ENCODE assay signal across 8 cellular contexts in genomic region chr11:74311352-74311926, GRCh38. TPM values are rescaled to one million over a fixed set of nuclear protein-coding genes. Genes with fewer than 3 reads are reported as not detected.
DNase-seq lines count a peak whose midpoint lies in the region; ATAC-seq, FAIRE-seq and TF ChIP-seq lines count a peak whose summit lies in the region.

TSS of gene P4HA3 (minus strand) at chr11:74311640. CDS start at chr11:74311611, 29 bp downstream.

- no peak for TF ChIP-seq EP300 in transverse colon (IDR thresholded peaks at IDR 0.05; ENCODE audit: low read depth)

- H3K4me3 Mint-ChIP-seq in activated T-helper 1 cell treated with anti-CD3 and anti-CD28 coated beads, Interleukin-12 subunit alpha, Interleukin-12 subunit beta, Interleukin-2, Interleukin-4 antibody, amounts not matched to agents 30 ng/mL and 10 ng/mL and 1 ng/mL, durations not matched to agents 14 hours and 24 hours and 36 hours, result peak within 1 kb of the TSS; percentile 63
- H3K4me3 Mint-ChIP-seq in osteocyte (ENCODE audit: unreplicated experiment), result peak within 1 kb of the TSS; percentile 70

- no peaks in the 10 kb centered on the region for H3K36me3 Mint-ChIP-seq in activated T-helper 1 cell treated with anti-CD3 and anti-CD28 coated beads, Interleukin-12 subunit alpha, Interleukin-12 subunit beta, Interleukin-2, Interleukin-4 antibody, amounts not matched to agents 30 ng/mL and 10 ng/mL and 1 ng/mL, durations not matched to agents 14 hours and 24 hours and 36 hours (ENCODE audit: low read depth)
- H3K36me3 Mint-ChIP-seq in osteocyte (ENCODE audit: unreplicated experiment), result no peaks in the 10 kb centered on the region

- peaks cover 20% of the 10 kb centered on the region for H3K27me3 Mint-ChIP-seq in activated T-helper 1 cell treated with anti-CD3 and anti-CD28 coated beads, Interleukin-12 subunit alpha, Interleukin-12 subunit beta, Interleukin-2, Interleukin-4 antibody, amounts not matched to agents 30 ng/mL and 10 ng/mL and 1 ng/mL, durations not matched to agents 14 hours and 24 hours and 36 hours (ENCODE audit: insufficient read depth)
- H3K27me3 Mint-ChIP-seq in osteocyte (ENCODE audit: unreplicated experiment), result no peaks in the 10 kb centered on the region

- TF ChIP-seq CTCF in GM10266 (IDR thresholded peaks at IDR 0.05; ENCODE audit: control insufficient read depth, insufficient read depth, low read depth, missing control alignments) (no peak), osteocyte (IDR thresholded peaks at IDR 0.05) (peak; percentile 38), transverse colon (IDR thresholded peaks at IDR 0.05) (peak in 1 of 5 experiments; percentile 10)

- in situ Hi-C loops in transverse colon (cut with MboI; ENCODE audit: low pct_ligation_motif_present in 1 of 4, low pct_unique_long_range_greater_than_20kb in 1 of 4, low sequenced_read_pairs in 3 of 4), result no loop called here

- H3K27ac ChIP-seq in transverse colon, result peak within 1 kb of the TSS in 1 of 4 donors; percentile 9

- H3K4me1 Mint-ChIP-seq in activated T-helper 1 cell treated with anti-CD3 and anti-CD28 coated beads, Interleukin-12 subunit alpha, Interleukin-12 subunit beta, Interleukin-2, Interleukin-4 antibody, amounts not matched to agents 30 ng/mL and 10 ng/mL and 1 ng/mL, durations not matched to agents 14 hours and 24 hours and 36 hours (ENCODE audit: low read depth), result peaks cover 2% of the 10 kb centered on the region
- peaks cover 23% of the 10 kb centered on the region for H3K4me1 Mint-ChIP-seq in osteocyte (ENCODE audit: unreplicated experiment)

- H3K36me3 ChIP-seq in transverse colon, result no peaks in the 10 kb centered on the region

- TF ChIP-seq POLR2A in transverse colon (IDR thresholded peaks at IDR 0.05), result no peak

- no peak within 1 kb of the TSS for H3K27ac Mint-ChIP-seq in activated T-helper 1 cell treated with anti-CD3 and anti-CD28 coated beads, Interleukin-12 subunit alpha, Interleukin-12 subunit beta, Interleukin-2, Interleukin-4 antibody, amounts not matched to agents 30 ng/mL and 10 ng/mL and 1 ng/mL, durations not matched to agents 14 hours and 24 hours and 36 hours
- peak within 1 kb of the TSS; percentile 23 for H3K27ac Mint-ChIP-seq in osteocyte (ENCODE audit: unreplicated experiment)

- H3K27me3 ChIP-seq in transverse colon, result no peaks in the 10 kb centered on the region

- DNase-seq in GM10266 (ENCODE audit: extremely low spot score) (peak; percentile 61), NCI-H748 (lab: John Stamatoyannopoulos, UW; ENCODE audit: unreplicated experiment) (peak; percentile 65), frontal cortex (ENCODE audit: low spot score in 2 of 2) (peak; percentile 37 to 75), osteocyte (ENCODE audit: extremely low spot score, unreplicated experiment) (peak; percentile 88), transverse colon (peak; percentile 66), GF-D8 (lab: John Stamatoyannopoulos, UW) (no peak)
- peak; percentile 34 for DNase-seq in activated T-helper 1 cell treated with anti-CD3 and anti-CD28 coated beads, Interleukin-12 subunit alpha, Interleukin-12 subunit beta, Interleukin-2, Interleukin-4 antibody, amounts not matched to agents 30 ng/mL and 10 ng/mL and 1 ng/mL, durations not matched to agents 14 hours and 24 hours and 36 hours (ENCODE audit: low spot score)

- H3K9me3 ChIP-seq in transverse colon, result peaks cover 3 to 6% of the 10 kb centered on the region in 2 donors

- intact Hi-C loops in activated T-helper 1 cell treated with anti-CD3 and anti-CD28 coated beads, Interleukin-12 subunit alpha, Interleukin-12 subunit beta, Interleukin-2, Interleukin-4 antibody, amounts not matched to agents 30 ng/mL and 10 ng/mL and 1 ng/mL, durations not matched to agents 14 hours and 24 hours and 36 hours (cut with micrococcal nuclease), result no loop called here
- intact Hi-C loops in transverse colon (cut with DNase I; ENCODE audit: low total_unique reads), result loop anchor here (5.0 kb wide), 1 partner anchor 64 kb away; no protein-coding TSS in a partner anchor

- H3K4me3 ChIP-seq in transverse colon, result peak within 1 kb of the TSS in 3 of 4 donors; percentile 35 to 56 (median 44)

- no peak for FAIRE-seq in frontal cortex (lab: Jason Lieb, UNC)

- peaks cover 5 to 7% (median 6%) of the 10 kb centered on the region in 4 donors for H3K4me1 ChIP-seq in transverse colon

- 19% methylated on average over 27 of the region's 62 CpGs; no CpG with 5 or more reads in 1 of the 2 donors for WGBS in transverse colon (ENCODE audit: low coverage in 1 of 2), 2 donors

- ATAC-seq in HG02973 (IDR thresholded peaks at IDR 0.05; ENCODE audit: unreplicated experiment), result no peak

- H3K9me3 Mint-ChIP-seq in activated T-helper 1 cell treated with anti-CD3 and anti-CD28 coated beads, Interleukin-12 subunit alpha, Interleukin-12 subunit beta, Interleukin-2, Interleukin-4 antibody, amounts not matched to agents 30 ng/mL and 10 ng/mL and 1 ng/mL, durations not matched to agents 14 hours and 24 hours and 36 hours, result peaks cover 1% of the 10 kb centered on the region
- peaks cover 4% of the 10 kb centered on the region for H3K9me3 Mint-ChIP-seq in osteocyte (ENCODE audit: unreplicated experiment)

RNA-seq across cellular contexts. Expression of gene P4HA3, which starts in this region (rescaled TPM):
- total RNA-seq in activated T-helper 1 cell treated with anti-CD3 and anti-CD28 coated beads, Interleukin-12 subunit alpha, Interleukin-12 subunit beta, Interleukin-2, Interleukin-4 antibody, amounts not matched to agents 30 ng/mL and 10 ng/mL and 1 ng/mL, durations not matched to agents 14 hours and 24 hours and 36 hours, result not detected in 2 replicates
- 0.41 TPM for total RNA-seq in frontal cortex
- 6.1 and 6.4 TPM in 2 replicates for total RNA-seq in osteocyte
- total RNA-seq in transverse colon, result under 1 TPM in 3 of 4 donors, not detected in 1; 0.27 to 0.64 (median 0.40) TPM

Comparison
In these comparisons a context has a peak if more than half of its experiments do, and no peak if none do; other contexts are left out.
1. Peak in DNase-seq in activated T-helper 1 cell treated with anti-CD3 and anti-CD28 coated beads, Interleukin-12 subunit alpha, Interleukin-12 subunit beta, Interleukin-2, Interleukin-4 antibody, amounts not matched to agents 30 ng/mL and 10 ng/mL and 1 ng/mL, durations not matched to agents 14 hours and 24 hours and 36 hours; RNA of the gene not detected or under 1 TPM.
2. Peak in DNase-seq in frontal cortex; RNA of the gene not detected or under 1 TPM.
3. Peak in DNase-seq and H3K4me3 ChIP-seq in transverse colon; RNA of the gene not detected or under 1 TPM.